1 cellular context compared by ENCODE assay signal in genomic region chr1:12056331-12056841, GRCh38.
TF ChIP-seq lines count a peak whose summit lies in the region.

No MANE protein-coding gene starts in this region.

TF ChIP-seq in K562, 482 proteins besides CTCF, POLR2A, EP300 and RAD21 (continued from another document and continues in another):
- TF ChIP-seq, protein P1, sequence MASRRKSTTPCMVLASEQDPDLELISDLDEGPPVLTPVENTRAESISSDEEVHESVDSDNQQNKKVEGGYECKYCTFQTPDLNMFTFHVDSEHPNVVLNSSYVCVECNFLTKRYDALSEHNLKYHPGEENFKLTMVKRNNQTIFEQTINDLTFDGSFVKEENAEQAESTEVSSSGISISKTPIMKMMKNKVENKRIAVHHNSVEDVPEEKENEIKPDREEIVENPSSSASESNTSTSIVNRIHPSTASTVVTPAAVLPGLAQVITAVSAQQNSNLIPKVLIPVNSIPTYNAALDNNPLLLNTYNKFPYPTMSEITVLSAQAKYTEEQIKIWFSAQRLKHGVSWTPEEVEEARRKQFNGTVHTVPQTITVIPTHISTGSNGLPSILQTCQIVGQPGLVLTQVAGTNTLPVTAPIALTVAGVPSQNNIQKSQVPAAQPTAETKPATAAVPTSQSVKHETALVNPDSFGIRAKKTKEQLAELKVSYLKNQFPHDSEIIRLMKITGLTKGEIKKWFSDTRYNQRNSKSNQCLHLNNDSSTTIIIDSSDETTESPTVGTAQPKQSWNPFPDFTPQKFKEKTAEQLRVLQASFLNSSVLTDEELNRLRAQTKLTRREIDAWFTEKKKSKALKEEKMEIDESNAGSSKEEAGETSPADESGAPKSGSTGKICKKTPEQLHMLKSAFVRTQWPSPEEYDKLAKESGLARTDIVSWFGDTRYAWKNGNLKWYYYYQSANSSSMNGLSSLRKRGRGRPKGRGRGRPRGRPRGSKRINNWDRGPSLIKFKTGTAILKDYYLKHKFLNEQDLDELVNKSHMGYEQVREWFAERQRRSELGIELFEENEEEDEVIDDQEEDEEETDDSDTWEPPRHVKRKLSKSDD (conservative IDR thresholded peaks at IDR 0.05; ENCODE audit: low read length), result no peak
- TF ChIP-seq SIX5 (IDR thresholded peaks at IDR 0.05; ENCODE audit: borderline replicate concordance in 1 of 2, insufficient read depth in 1 of 2, low read depth in 1 of 2, low read length in 2 of 2) (no peak), ELF4 (CRISPR knock-in tag; IDR thresholded peaks at IDR 0.05) (no peak), EWSR1 (IDR thresholded peaks at IDR 0.05; ENCODE audit: borderline replicate concordance, low read depth, partially characterized antibody) (no peak), ELF2 (CRISPR knock-in tag; IDR thresholded peaks at IDR 0.05) (no peak), ZBED1 (IDR thresholded peaks at IDR 0.05) (no peak), ZNF146 (CRISPR knock-in tag; IDR thresholded peaks at IDR 0.05; ENCODE audit: unreplicated experiment) (no peak), FOXK2 (conservative IDR thresholded peaks at IDR 0.05 in 1 of 2, IDR thresholded peaks at IDR 0.05 in 1 of 2; ENCODE audit: low read depth in 2 of 2) (no peak), RHOXF2B (CRISPR knock-in tag; conservative IDR thresholded peaks at IDR 0.05) (no peak), BCOR (IDR thresholded peaks at IDR 0.05) (0 out of 2 replicates have a peak, but pooled peaks have one; percentile 6), ZNF639 (CRISPR knock-in tag; conservative IDR thresholded peaks at IDR 0.05 in 1 of 2, IDR thresholded peaks at IDR 0.05 in 1 of 2) (no peak), MBD1 (CRISPR knock-in tag; IDR thresholded peaks at IDR 0.05) (no peak), TFAP4 (CRISPR knock-in tag; IDR thresholded peaks at IDR 0.05; ENCODE audit: borderline replicate concordance) (no peak), MCM5 (IDR thresholded peaks at IDR 0.05; ENCODE audit: low read depth) (no peak), MCM7 (IDR thresholded peaks at IDR 0.05) (no peak), GTF2E2 (tag; IDR thresholded peaks at IDR 0.05) (no peak), ETV1 (tag; conservative IDR thresholded peaks at IDR 0.05; ENCODE audit: low read depth) (no peak), CHAMP1 (IDR thresholded peaks at IDR 0.05) (no peak), GABPA (tag; conservative IDR thresholded peaks at IDR 0.05; ENCODE audit: low read depth) (no peak), ZNF263 (CRISPR knock-in tag; IDR thresholded peaks at IDR 0.05; ENCODE audit: borderline replicate concordance) (peak; percentile 90), ZNF584 (CRISPR knock-in tag; IDR thresholded peaks at IDR 0.05; ENCODE audit: low read depth) (no peak), CHD1 (IDR thresholded peaks at IDR 0.05; ENCODE audit: low read length) (no peak), JUND (IDR thresholded peaks at IDR 0.05; ENCODE audit: borderline replicate concordance, low read depth, low read length) (peak; percentile 55; the same call in 1 of the 2 replicates), JUND (tag; IDR thresholded peaks at IDR 0.05; ENCODE audit: borderline replicate concordance, low read depth, low read length) (no peak), KLF10 (CRISPR knock-in tag; IDR thresholded peaks at IDR 0.05) (no peak), NR4A1 (CRISPR knock-in tag; IDR thresholded peaks at IDR 0.05) (no peak), NR4A1 (tag; IDR thresholded peaks at IDR 0.05) (no peak), FOXJ3 (CRISPR knock-in tag; IDR thresholded peaks at IDR 0.05) (no peak), CEBPB (tag; IDR thresholded peaks at IDR 0.05) (no peak), NCOA4 (IDR thresholded peaks at IDR 0.05; ENCODE audit: partially characterized antibody) (no peak), ZNF707 (CRISPR knock-in tag; conservative IDR thresholded peaks at IDR 0.05) (no peak), CBFA2T3 (IDR thresholded peaks at IDR 0.05) (0 out of 2 replicates have a peak, but pooled peaks have one; percentile 10), MAFG (tag; conservative IDR thresholded peaks at IDR 0.05) (no peak), HINFP (tag; conservative IDR thresholded peaks at IDR 0.05; ENCODE audit: low read depth) (no peak), MAZ (CRISPR knock-in tag; conservative IDR thresholded peaks at IDR 0.05 in 1 of 2, IDR thresholded peaks at IDR 0.05 in 1 of 2) (no peak), ZNF239 (CRISPR knock-in tag; IDR thresholded peaks at IDR 0.05) (no peak), ZNF561 (CRISPR knock-in tag; conservative IDR thresholded peaks at IDR 0.05) (no peak), SUPT5H (IDR thresholded peaks at IDR 0.05) (no peak), KDM1A (IDR thresholded peaks at IDR 0.05) (peak; percentile 73 to 80; a peak in 3 of 4 replicates), SPI1 (IDR thresholded peaks at IDR 0.05; ENCODE audit: borderline replicate concordance, low read depth, low read length) (no peak)
- TF ChIP-seq, protein P2, sequence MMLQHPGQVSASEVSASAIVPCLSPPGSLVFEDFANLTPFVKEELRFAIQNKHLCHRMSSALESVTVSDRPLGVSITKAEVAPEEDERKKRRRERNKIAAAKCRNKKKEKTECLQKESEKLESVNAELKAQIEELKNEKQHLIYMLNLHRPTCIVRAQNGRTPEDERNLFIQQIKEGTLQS (IDR thresholded peaks at IDR 0.05), result peak; percentile 61; the same call in 1 of the 2 replicates
- TF ChIP-seq, protein P2 (CRISPR knock-in tag; conservative IDR thresholded peaks at IDR 0.05), result no peak
- TF ChIP-seq, protein P3, sequence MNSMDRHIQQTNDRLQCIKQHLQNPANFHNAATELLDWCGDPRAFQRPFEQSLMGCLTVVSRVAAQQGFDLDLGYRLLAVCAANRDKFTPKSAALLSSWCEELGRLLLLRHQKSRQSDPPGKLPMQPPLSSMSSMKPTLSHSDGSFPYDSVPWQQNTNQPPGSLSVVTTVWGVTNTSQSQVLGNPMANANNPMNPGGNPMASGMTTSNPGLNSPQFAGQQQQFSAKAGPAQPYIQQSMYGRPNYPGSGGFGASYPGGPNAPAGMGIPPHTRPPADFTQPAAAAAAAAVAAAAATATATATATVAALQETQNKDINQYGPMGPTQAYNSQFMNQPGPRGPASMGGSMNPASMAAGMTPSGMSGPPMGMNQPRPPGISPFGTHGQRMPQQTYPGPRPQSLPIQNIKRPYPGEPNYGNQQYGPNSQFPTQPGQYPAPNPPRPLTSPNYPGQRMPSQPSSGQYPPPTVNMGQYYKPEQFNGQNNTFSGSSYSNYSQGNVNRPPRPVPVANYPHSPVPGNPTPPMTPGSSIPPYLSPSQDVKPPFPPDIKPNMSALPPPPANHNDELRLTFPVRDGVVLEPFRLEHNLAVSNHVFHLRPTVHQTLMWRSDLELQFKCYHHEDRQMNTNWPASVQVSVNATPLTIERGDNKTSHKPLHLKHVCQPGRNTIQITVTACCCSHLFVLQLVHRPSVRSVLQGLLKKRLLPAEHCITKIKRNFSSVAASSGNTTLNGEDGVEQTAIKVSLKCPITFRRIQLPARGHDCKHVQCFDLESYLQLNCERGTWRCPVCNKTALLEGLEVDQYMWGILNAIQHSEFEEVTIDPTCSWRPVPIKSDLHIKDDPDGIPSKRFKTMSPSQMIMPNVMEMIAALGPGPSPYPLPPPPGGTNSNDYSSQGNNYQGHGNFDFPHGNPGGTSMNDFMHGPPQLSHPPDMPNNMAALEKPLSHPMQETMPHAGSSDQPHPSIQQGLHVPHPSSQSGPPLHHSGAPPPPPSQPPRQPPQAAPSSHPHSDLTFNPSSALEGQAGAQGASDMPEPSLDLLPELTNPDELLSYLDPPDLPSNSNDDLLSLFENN (IDR thresholded peaks at IDR 0.05; ENCODE audit: low read depth in 2 of 2, low read length in 2 of 2), result no peak
- TF ChIP-seq, protein P4, sequence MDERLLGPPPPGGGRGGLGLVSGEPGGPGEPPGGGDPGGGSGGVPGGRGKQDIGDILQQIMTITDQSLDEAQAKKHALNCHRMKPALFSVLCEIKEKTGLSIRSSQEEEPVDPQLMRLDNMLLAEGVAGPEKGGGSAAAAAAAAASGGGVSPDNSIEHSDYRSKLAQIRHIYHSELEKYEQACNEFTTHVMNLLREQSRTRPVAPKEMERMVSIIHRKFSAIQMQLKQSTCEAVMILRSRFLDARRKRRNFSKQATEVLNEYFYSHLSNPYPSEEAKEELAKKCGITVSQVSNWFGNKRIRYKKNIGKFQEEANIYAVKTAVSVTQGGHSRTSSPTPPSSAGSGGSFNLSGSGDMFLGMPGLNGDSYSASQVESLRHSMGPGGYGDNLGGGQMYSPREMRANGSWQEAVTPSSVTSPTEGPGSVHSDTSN (CRISPR knock-in tag; IDR thresholded peaks at IDR 0.05; ENCODE audit: low read depth), result no peak
- TF ChIP-seq, protein P4 (tag; conservative IDR thresholded peaks at IDR 0.05; ENCODE audit: low read depth), result no peak
